In genomic region chr2:53970095-53970897, GRCh38 we compare ENCODE assay signal across 1 cellular context.
A peak's percentile ranks its signal among the peaks of the same experiment; 100 is the strongest.
TF ChIP-seq lines count a peak whose summit lies in the region.

No MANE protein-coding gene starts in this region.

TF ChIP-seq in GM12878, 131 proteins besides CTCF, POLR2A, EP300 and RAD21 (continued from another document):
- TF ChIP-seq ZNF687 (IDR thresholded peaks at IDR 0.05) (no peak), ASH2L (IDR thresholded peaks at IDR 0.05; ENCODE audit: borderline replicate concordance, low read depth) (no peak), RAD51 (IDR thresholded peaks at IDR 0.05) (no peak), SPI1 (IDR thresholded peaks at IDR 0.05; ENCODE audit: borderline replicate concordance, insufficient read depth, low read depth, low read length) (no peak), POU2F2 (IDR thresholded peaks at IDR 0.05; ENCODE audit: borderline replicate concordance, low read depth, low read length) (no peak), SREBF2 (IDR thresholded peaks at IDR 0.05; ENCODE audit: low read length) (no peak), BMI1 (IDR thresholded peaks at IDR 0.05; ENCODE audit: borderline replicate concordance) (no peak), SMARCA5 (IDR thresholded peaks at IDR 0.05) (no peak), MXI1 (IDR thresholded peaks at IDR 0.05; ENCODE audit: low read depth, low read length) (no peak), STAT1 (conservative IDR thresholded peaks at IDR 0.05) (no peak), ZBTB40 (IDR thresholded peaks at IDR 0.05; ENCODE audit: borderline replicate concordance) (no peak), USF1 (IDR thresholded peaks at IDR 0.05; ENCODE audit: borderline replicate concordance, extremely low read length, insufficient read depth, low read depth, low read length) (no peak), MTA2 (IDR thresholded peaks at IDR 0.05; ENCODE audit: low read depth) (peak; percentile 29; the same call in 1 of the 2 replicates), POLR2AphosphoS2 (IDR thresholded peaks at IDR 0.05; ENCODE audit: low read depth, low read length) (no peak), SKIL (IDR thresholded peaks at IDR 0.05; ENCODE audit: low read depth, poor library complexity, severe bottlenecking) (no peak), YBX1 (IDR thresholded peaks at IDR 0.05) (no peak), CEBPB (IDR thresholded peaks at IDR 0.05; ENCODE audit: borderline replicate concordance in 1 of 2, low read depth in 2 of 2, low read length in 2 of 2) (no peak), ZBTB11 (CRISPR knock-in tag; IDR thresholded peaks at IDR 0.05) (no peak), STAT3 (IDR thresholded peaks at IDR 0.05; ENCODE audit: low read depth, low read length) (no peak), ZNF622 (IDR thresholded peaks at IDR 0.05) (no peak), IKZF2 (IDR thresholded peaks at IDR 0.05) (peak; percentile 34 to 45; a peak in 2 of 4 replicates), BHLHE40 (IDR thresholded peaks at IDR 0.05; ENCODE audit: borderline replicate concordance in 1 of 2, low read depth in 2 of 2, low read length in 1 of 2) (no peak)
